In genomic region chr6:11232177-11232967, GRCh38 we compare ENCODE assay signal across 1 cellular context.
TF ChIP-seq lines count a peak whose summit lies in the region.

NEDD9 (minus strand) TSS chr6:11232668; CDS start chr6:11232515, 153 bp downstream.

TF ChIP-seq in HEK293, 187 proteins besides CTCF, POLR2A, EP300 and RAD21 (continued from another document and continues in another):
- TF ChIP-seq ZBTB49 (tag by site-specific recombination; IDR thresholded peaks at IDR 0.05; ENCODE audit: low read depth), result no peak
- no peak for TF ChIP-seq ZSCAN16 (tag by site-specific recombination; IDR thresholded peaks at IDR 0.05)
- no peak for TF ChIP-seq ZFHX2 (tag by site-specific recombination; conservative IDR thresholded peaks at IDR 0.05)
- TF ChIP-seq ZNF558 (tag by site-specific recombination; IDR thresholded peaks at IDR 0.05), result no peak
- no peak for TF ChIP-seq ZNF510 (tag by site-specific recombination; IDR thresholded peaks at IDR 0.05; ENCODE audit: insufficient replicate concordance)
- no peak for TF ChIP-seq GLIS1 (tag by site-specific recombination; IDR thresholded peaks at IDR 0.05)
- peak; percentile 92; the same call in 1 of the 2 replicates for TF ChIP-seq TRIM28 (IDR thresholded peaks at IDR 0.05; ENCODE audit: borderline replicate concordance, low read length)
- TF ChIP-seq ZSCAN5A (tag by site-specific recombination; IDR thresholded peaks at IDR 0.05), result no peak
- no peak for TF ChIP-seq ZNF112 (tag by site-specific recombination; IDR thresholded peaks at IDR 0.05)
- 0 out of 2 replicates have a peak, but pooled peaks have one; percentile 31 for TF ChIP-seq ZNF600 (tag by site-specific recombination; IDR thresholded peaks at IDR 0.05)
- no peak for TF ChIP-seq GFI1B (tag by site-specific recombination; IDR thresholded peaks at IDR 0.05)
- TF ChIP-seq WT1 (tag by site-specific recombination; IDR thresholded peaks at IDR 0.05), result no peak
- TF ChIP-seq ZNF10 (tag by site-specific recombination; IDR thresholded peaks at IDR 0.05), result no peak
- TF ChIP-seq GLIS2 (tag by site-specific recombination; IDR thresholded peaks at IDR 0.05), result no peak
- TF ChIP-seq ZNF18 (tag by site-specific recombination; IDR thresholded peaks at IDR 0.05), result no peak
- TF ChIP-seq ZNF677 (tag by site-specific recombination; IDR thresholded peaks at IDR 0.05), result no peak
- no peak for TF ChIP-seq ZNF404 (tag by site-specific recombination; IDR thresholded peaks at IDR 0.05)
- TF ChIP-seq REST (tag by site-specific recombination; IDR thresholded peaks at IDR 0.05), result 0 out of 2 replicates have a peak, but pooled peaks have one; percentile 21
- TF ChIP-seq ZNF280D (tag by site-specific recombination; IDR thresholded peaks at IDR 0.05), result no peak
- no peak for TF ChIP-seq KLF7 (tag by site-specific recombination; IDR thresholded peaks at IDR 0.05; ENCODE audit: borderline replicate concordance)
- no peak for TF ChIP-seq ZNF530 (tag by site-specific recombination; IDR thresholded peaks at IDR 0.05; ENCODE audit: low read depth)
- TF ChIP-seq HIC1 (tag by site-specific recombination; IDR thresholded peaks at IDR 0.05), result no peak
- no peak for TF ChIP-seq ZNF654 (tag by site-specific recombination; IDR thresholded peaks at IDR 0.05; ENCODE audit: low read depth)
- TF ChIP-seq ZBTB1 (tag by site-specific recombination; IDR thresholded peaks at IDR 0.05), result no peak
- no peak for TF ChIP-seq YY2 (tag by site-specific recombination; IDR thresholded peaks at IDR 0.05)
- peak; percentile 67 for TF ChIP-seq ZNF341 (tag by site-specific recombination; IDR thresholded peaks at IDR 0.05; ENCODE audit: low read depth)
- TF ChIP-seq PATZ1 (tag by site-specific recombination; IDR thresholded peaks at IDR 0.05), result peak; percentile 48
- no peak for TF ChIP-seq ZNF830 (tag by site-specific recombination; IDR thresholded peaks at IDR 0.05; ENCODE audit: low read depth)
- TF ChIP-seq ATF2 (tag by site-specific recombination; IDR thresholded peaks at IDR 0.05; ENCODE audit: low read depth), result no peak
- TF ChIP-seq PRDM4 (tag by site-specific recombination; IDR thresholded peaks at IDR 0.05), result no peak
- TF ChIP-seq SCRT2 (tag by site-specific recombination; IDR thresholded peaks at IDR 0.05), result no peak
- no peak for TF ChIP-seq MEIS1 (CRISPR knock-in tag; IDR thresholded peaks at IDR 0.05; ENCODE audit: borderline replicate concordance)
- TF ChIP-seq ZNF747 (tag by site-specific recombination; IDR thresholded peaks at IDR 0.05), result no peak
- no peak for TF ChIP-seq ZNF843 (tag by site-specific recombination; IDR thresholded peaks at IDR 0.05)
- TF ChIP-seq BCL11B (tag by site-specific recombination; IDR thresholded peaks at IDR 0.05; ENCODE audit: low read depth), result no peak
- TF ChIP-seq ZNF585B (tag by site-specific recombination; IDR thresholded peaks at IDR 0.05), result no peak
- TF ChIP-seq ZSCAN30 (tag by site-specific recombination; IDR thresholded peaks at IDR 0.05), result no peak
- TF ChIP-seq ZNF350 (tag by site-specific recombination; IDR thresholded peaks at IDR 0.05), result peak; percentile 98
- peak; percentile 31; the same call in 1 of the 2 replicates for TF ChIP-seq KLF9 (tag by site-specific recombination; IDR thresholded peaks at IDR 0.05; ENCODE audit: low read depth)
- TF ChIP-seq ZSCAN23 (tag by site-specific recombination; IDR thresholded peaks at IDR 0.05), result no peak
- no peak for TF ChIP-seq ZNF184 (tag by site-specific recombination; IDR thresholded peaks at IDR 0.05)
- TF ChIP-seq ZNF140 (tag by site-specific recombination; IDR thresholded peaks at IDR 0.05), result no peak
- TF ChIP-seq ZFP3 (tag by site-specific recombination; IDR thresholded peaks at IDR 0.05; ENCODE audit: low read depth), result no peak
- TF ChIP-seq ZNF335 (tag by site-specific recombination; conservative IDR thresholded peaks at IDR 0.05), result peak; percentile 90
